ENCODE assay signal across 16 cellular contexts in the genomic region with DNA sequence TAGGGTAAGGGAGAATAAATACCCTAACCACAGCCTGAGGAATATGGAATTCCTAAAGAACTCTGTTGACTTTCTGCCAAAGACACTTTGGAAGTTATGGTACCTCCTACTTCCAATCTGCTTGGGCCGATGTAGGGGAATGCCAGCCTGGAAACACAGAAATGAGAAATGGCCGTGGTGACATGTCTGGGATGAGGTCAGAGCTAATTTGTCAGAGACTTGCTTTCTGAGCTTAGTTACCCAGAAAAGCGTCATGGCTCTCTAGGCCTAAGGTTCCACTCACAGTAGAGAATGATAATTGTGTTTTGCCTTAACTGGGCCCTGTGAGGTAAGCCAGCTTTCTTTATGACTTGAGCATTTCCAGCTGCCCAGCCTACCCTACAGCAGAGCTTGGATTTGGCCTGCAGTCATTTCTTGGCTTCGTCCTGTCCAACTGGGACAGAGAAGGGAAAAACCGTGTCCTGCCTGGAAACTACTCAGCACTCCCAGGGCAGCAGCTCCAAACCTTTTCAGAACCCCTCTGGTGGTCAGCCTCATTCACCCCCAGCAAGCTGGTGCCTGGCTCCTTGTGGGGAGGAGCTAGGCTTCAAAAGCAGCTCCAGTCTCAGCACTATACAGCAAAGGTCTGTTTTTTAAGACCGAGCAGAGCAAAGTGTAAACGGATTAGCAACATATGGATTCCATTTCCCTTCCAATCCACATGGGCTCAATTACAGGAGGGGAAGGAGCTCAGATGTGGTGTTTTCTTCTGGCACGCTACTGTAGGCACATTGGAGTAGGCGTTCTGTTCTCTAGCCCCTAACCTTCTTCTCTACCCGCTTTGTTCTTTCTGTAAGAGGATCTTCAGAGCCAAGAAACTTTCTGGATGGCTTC.
A peak's percentile ranks its signal among the peaks of the same experiment; 100 is the strongest.
DNase-seq lines count a peak whose midpoint lies in the region; ATAC-seq and TF ChIP-seq lines count a peak whose summit lies in the region.
"Had no signal": no experiment of that assay in that cellular context is flagged by ENCODE, and none has a peak within 500 bp of the region (broad histone marks: within the 10 kb centered on the region; RNA-seq: fewer than 3 reads in every experiment).

No MANE protein-coding gene starts in this region.

- no peak overlapping the region for H3K4ac ChIP-seq in IMR-90 (ENCODE audit: low read depth, low read length)

- DNase-seq in IMR-90 (peak; percentile 64), dedifferentiated amniotic fluid mesenchymal stem cell (ENCODE audit: extremely low spot score) (peak; percentile 31), left kidney (ENCODE audit: low read depth, low spot score) (peak; percentile 36), aorta (no peak), globus pallidus (ENCODE audit: low spot score) (no peak)
- no peak for DNase-seq in activated T-helper 2 cell treated with anti-CD3 and anti-CD28 coated beads, Interferon-gamma antibody, Interleukin-2, Interleukin-4, amounts not matched to agents 10 μg/mL and 5 μg/mL and 100 μg/mL, durations not matched to agents 14 hours and 24 hours and 36 hours (ENCODE audit: low spot score)
- DNase-seq: activated CD4-positive, alpha-beta T cell treated with anti-CD3 and anti-CD28 coated beads for 36 hours; activated T-cell treated with anti-CD3 and anti-CD28 coated beads, Interleukin-2, amount 50 U/mL, for 48 hours; CD4-positive, alpha-beta memory T cell; GF-D8; KG1; NCI-H1436; NCI-H524; stimulated activated CD4-positive, alpha-beta T cell treated with anti-CD3 and anti-CD28 coated beads, Interleukin-4, amount 100 ng/mL, for 1 hour had no signal

- H3K27me3 Mint-ChIP-seq in activated T-helper 2 cell treated with anti-CD3 and anti-CD28 coated beads, Interferon-gamma antibody, Interleukin-2, Interleukin-4, amounts not matched to agents 10 μg/mL and 5 μg/mL and 100 μg/mL, durations not matched to agents 14 hours and 24 hours and 36 hours (ENCODE audit: low read depth): no peaks in the 10 kb centered on the region
- H3K27me3 Mint-ChIP-seq: activated CD4-positive, alpha-beta T cell treated with anti-CD3 and anti-CD28 coated beads for 36 hours; CD4-positive, alpha-beta memory T cell had no signal

- intact Hi-C loops in IMR-90 (cut with micrococcal nuclease): loop anchor here (5.0 kb wide), 1 partner anchor 100 kb away; a partner anchor contains a TSS
- intact Hi-C loops in aorta (cut with DNase I): no loop called here
- intact Hi-C loops in activated T-helper 2 cell treated with anti-CD3 and anti-CD28 coated beads, Interferon-gamma antibody, Interleukin-2, Interleukin-4, amounts not matched to agents 10 μg/mL and 5 μg/mL and 100 μg/mL, durations not matched to agents 14 hours and 24 hours and 36 hours (cut with micrococcal nuclease): no loop called here

- in situ Hi-C loops in IMR-90 (cut with MboI; ENCODE audit: low sequenced_read_pairs): no loop called here

- ATAC-seq in IMR-90 (ENCODE audit: low read depth) (peak; percentile 54), aorta (ENCODE audit: low FRiP score) (peak; percentile 45), GM19467 (IDR thresholded peaks at IDR 0.05; ENCODE audit: unreplicated experiment) (no peak)
- ATAC-seq: activated CD4-positive, alpha-beta T cell treated with anti-CD3 and anti-CD28 coated beads for 36 hours; Panc1 had no signal

- no peak overlapping the region for H4K5ac ChIP-seq in IMR-90 (ENCODE audit: low read depth, low read length)

- dilution Hi-C loops in IMR-90 (cut with HindIII; ENCODE audit: low sequenced_read_pairs, unreplicated experiment): no loop called here

- peak overlapping the region; percentile 71; the same call in 1 of the 2 replicates for H3K27ac ChIP-seq in IMR-90 (ENCODE audit: insufficient read depth, low read length)
- H3K27ac ChIP-seq in aorta (ENCODE audit: low read depth in 1 of 2, low read length in 2 of 2): no peak overlapping the region

- H3K9me3 Mint-ChIP-seq in activated T-helper 2 cell treated with anti-CD3 and anti-CD28 coated beads, Interferon-gamma antibody, Interleukin-2, Interleukin-4, amounts not matched to agents 10 μg/mL and 5 μg/mL and 100 μg/mL, durations not matched to agents 14 hours and 24 hours and 36 hours: peaks cover 4% of the 10 kb centered on the region

- H3K14ac ChIP-seq in IMR-90 (replicated peaks; ENCODE audit: low read depth, low read length): no peak overlapping the region

- H4K20me1 ChIP-seq in IMR-90 (ENCODE audit: insufficient read depth, low read length): no peaks in the 10 kb centered on the region

- H3K4me3 ChIP-seq in IMR-90 (ENCODE audit: insufficient read depth, low read depth, low read length): no peak overlapping the region
- H3K4me3 ChIP-seq in aorta (ENCODE audit: low read length in 2 of 2): no peak overlapping the region

- H2BK120ac ChIP-seq in IMR-90 (ENCODE audit: low read depth, low read length): no peak overlapping the region

- WGBS in IMR-90 (ENCODE audit: extremely low coverage in 2 of 2, insufficient read length in 1 of 2), 2 experiments: 29% methylated on average over 1 of the region's 10 CpGs; no CpG with 5 or more reads in 1 of the 2 experiments
- WGBS in aorta, 2 donors: 45 to 46% methylated on average over 10 of the region's 10 CpGs

- no peak overlapping the region for H2AFZ ChIP-seq in IMR-90 (replicated peaks; ENCODE audit: low read length, poor library complexity)

- H2BK5ac ChIP-seq in IMR-90 (ENCODE audit: low read depth, low read length, poor library complexity, severe bottlenecking): no peak overlapping the region

- POLR2A ChIA-PET in IMR-90 (lab: Charles Lee; ENCODE audit: unreplicated experiment): no interaction called here

- H3K4me1 ChIP-seq in IMR-90 (ENCODE audit: control insufficient read depth, insufficient read depth, low read length) (peaks cover 9% of the 10 kb centered on the region), aorta (ENCODE audit: control insufficient read depth in 1 of 2, insufficient read depth in 2 of 2, low read length in 2 of 2) (no peaks in the 10 kb centered on the region)

- no peak overlapping the region for H3K4me3 Mint-ChIP-seq in activated T-helper 2 cell treated with anti-CD3 and anti-CD28 coated beads, Interferon-gamma antibody, Interleukin-2, Interleukin-4, amounts not matched to agents 10 μg/mL and 5 μg/mL and 100 μg/mL, durations not matched to agents 14 hours and 24 hours and 36 hours (ENCODE audit: low read depth)
- H3K4me3 Mint-ChIP-seq: activated CD4-positive, alpha-beta T cell treated with anti-CD3 and anti-CD28 coated beads for 36 hours; CD4-positive, alpha-beta memory T cell had no signal

- H2AK5ac ChIP-seq in IMR-90 (ENCODE audit: low read depth, low read length): no peak overlapping the region

- no peaks in the 10 kb centered on the region for H3K36me3 Mint-ChIP-seq in activated T-helper 2 cell treated with anti-CD3 and anti-CD28 coated beads, Interferon-gamma antibody, Interleukin-2, Interleukin-4, amounts not matched to agents 10 μg/mL and 5 μg/mL and 100 μg/mL, durations not matched to agents 14 hours and 24 hours and 36 hours (ENCODE audit: low read depth)
- H3K36me3 Mint-ChIP-seq: CD4-positive, alpha-beta memory T cell had no signal

- CTCF ChIA-PET in IMR-90 (lab: Yijun Ruan, JAX): interaction anchor here (1.0 to 2.3 kb wide), 2 partner anchors 13 to 32 kb away, joined by 3 to 9 read pairs; no protein-coding TSS in a partner anchor

- peaks cover 5% of the 10 kb centered on the region; the same call in 1 of the 2 replicates for H3K9me1 ChIP-seq in IMR-90 (ENCODE audit: insufficient read depth, low read length)

- H3K27ac Mint-ChIP-seq in activated T-helper 2 cell treated with anti-CD3 and anti-CD28 coated beads, Interferon-gamma antibody, Interleukin-2, Interleukin-4, amounts not matched to agents 10 μg/mL and 5 μg/mL and 100 μg/mL, durations not matched to agents 14 hours and 24 hours and 36 hours: no peak overlapping the region
- H3K27ac Mint-ChIP-seq: activated CD4-positive, alpha-beta T cell treated with anti-CD3 and anti-CD28 coated beads for 36 hours; CD4-positive, alpha-beta memory T cell had no signal

- no peak overlapping the region for H3K23ac ChIP-seq in IMR-90 (ENCODE audit: low read depth, low read length)

- H3K9me3 ChIP-seq in IMR-90 (ENCODE audit: control insufficient read depth, insufficient read depth, low read length) (no peaks in the 10 kb centered on the region), aorta (ENCODE audit: control insufficient read depth, low read length) (no peaks in the 10 kb centered on the region)

- no peak for TF ChIP-seq POLR2A in IMR-90 (IDR thresholded peaks at IDR 0.05; ENCODE audit: low read depth, low read length)

- H3K56ac ChIP-seq in IMR-90 (ENCODE audit: extremely low read depth, insufficient read depth, low read length): no peak overlapping the region

- BruUV-seq in IMR-90 (replicated peaks; lab: Mats Ljungman, UMichigan): no TSS peak

- no peak overlapping the region for H4K8ac ChIP-seq in IMR-90 (ENCODE audit: low read depth in 2 of 2, low read length in 2 of 2)

- H2AK9ac ChIP-seq in IMR-90 (replicated peaks; ENCODE audit: low read depth, low read length, poor library complexity): no peak overlapping the region

- no peak overlapping the region for H3K4me2 ChIP-seq in IMR-90 (ENCODE audit: low read depth, low read length)

- TF ChIP-seq CTCF in IMR-90 (conservative IDR thresholded peaks at IDR 0.05; ENCODE audit: low read depth, low read length): no peak

- H3K36me3 ChIP-seq in IMR-90 (ENCODE audit: control insufficient read depth, insufficient read depth, low read length): no peaks in the 10 kb centered on the region
- no peaks in the 10 kb centered on the region for H3K36me3 ChIP-seq in aorta (ENCODE audit: control insufficient read depth in 1 of 2, insufficient read depth in 2 of 2, low read length in 1 of 2)

- H3K79me1 ChIP-seq in IMR-90 (ENCODE audit: low read depth in 1 of 2, low read length in 2 of 2): no peaks in the 10 kb centered on the region

- no peak overlapping the region for H4K91ac ChIP-seq in IMR-90 (ENCODE audit: insufficient read depth, low read depth, low read length)

- no peak for TF ChIP-seq RAD21 in IMR-90 (IDR thresholded peaks at IDR 0.05; ENCODE audit: low read length)

- H3K9ac ChIP-seq in IMR-90 (ENCODE audit: low read depth, low read length): no peak overlapping the region; the same call in 1 of the 2 replicates

- H2BK20ac ChIP-seq in IMR-90 (ENCODE audit: low read depth, low read length): no peak overlapping the region

- H3K18ac ChIP-seq in IMR-90 (ENCODE audit: low read depth, low read length): peak overlapping the region; percentile 24

- H3K27me3 ChIP-seq in IMR-90 (ENCODE audit: control insufficient read depth, insufficient read depth, low read length) (peaks cover 2% of the 10 kb centered on the region; the same call in 1 of the 2 replicates), aorta (ENCODE audit: control insufficient read depth in 1 of 2, insufficient read depth in 2 of 2, low read length in 1 of 2) (no peaks in the 10 kb centered on the region)

- H2BK15ac ChIP-seq in IMR-90 (ENCODE audit: low read depth, low read length): no peak overlapping the region

- no peaks in the 10 kb centered on the region for H3K4me1 Mint-ChIP-seq in activated T-helper 2 cell treated with anti-CD3 and anti-CD28 coated beads, Interferon-gamma antibody, Interleukin-2, Interleukin-4, amounts not matched to agents 10 μg/mL and 5 μg/mL and 100 μg/mL, durations not matched to agents 14 hours and 24 hours and 36 hours (ENCODE audit: low read depth)
- H3K4me1 Mint-ChIP-seq: activated CD4-positive, alpha-beta T cell treated with anti-CD3 and anti-CD28 coated beads for 36 hours; CD4-positive, alpha-beta memory T cell had no signal

Comparison
In these comparisons a context has a peak if more than half of its experiments do, and no peak if none do; other contexts are left out.
1. DNase-seq: peak in IMR-90 (single experiment), dedifferentiated amniotic fluid mesenchymal stem cell (single experiment) and left kidney (single experiment); none in aorta (0 of 2), globus pallidus (single experiment) and activated T-helper 2 cell treated with anti-CD3 and anti-CD28 coated beads, Interferon-gamma antibody, Interleukin-2, Interleukin-4, amounts not matched to agents 10 μg/mL and 5 μg/mL and 100 μg/mL, durations not matched to agents 14 hours and 24 hours and 36 hours (single experiment).